1 cellular context compared by ENCODE assay signal in the genomic region with DNA sequence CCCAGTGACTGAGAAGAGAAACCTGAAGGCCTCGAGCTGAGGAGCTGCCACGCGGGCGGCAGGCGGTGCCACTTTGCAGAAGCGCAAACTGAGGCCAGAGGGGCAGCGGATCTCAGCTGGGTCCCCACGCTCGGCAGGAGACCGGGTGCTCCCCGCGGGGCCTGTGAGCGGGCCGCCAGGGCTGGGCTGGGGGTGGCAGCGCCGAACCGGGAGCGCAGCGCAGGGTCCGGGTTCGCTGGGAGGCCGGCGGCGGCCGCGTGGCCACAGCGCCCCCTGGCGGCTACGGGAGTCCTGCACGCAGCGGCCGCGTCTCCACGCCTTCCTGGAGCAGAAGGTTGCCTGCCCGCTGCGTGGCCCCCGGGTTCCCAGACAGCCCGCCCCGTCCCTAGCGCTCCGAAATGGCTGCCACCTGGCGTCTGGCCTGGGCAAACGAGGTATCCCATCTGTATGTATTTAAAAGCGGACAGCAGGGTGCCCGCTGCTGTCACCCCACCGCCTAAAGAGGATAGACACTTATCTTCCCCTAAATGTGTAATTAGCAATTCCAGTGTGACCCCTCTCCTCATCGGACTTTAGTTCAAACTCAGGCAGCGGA.
TF ChIP-seq lines count a peak whose summit lies in the region.

No MANE protein-coding gene starts in this region.

TF ChIP-seq in HepG2, 621 proteins besides CTCF, POLR2A, EP300 and RAD21 (continued from another document and continues in another):
- TF ChIP-seq AHDC1 (CRISPR knock-in tag; IDR thresholded peaks at IDR 0.05; ENCODE audit: borderline replicate concordance) (no peak), ZMAT3 (CRISPR knock-in tag; conservative IDR thresholded peaks at IDR 0.05) (peak; percentile 52; the same call in 1 of the 2 replicates), SRF (IDR thresholded peaks at IDR 0.05; ENCODE audit: low read depth, low read length) (no peak), FOXM1 (CRISPR knock-in tag; IDR thresholded peaks at IDR 0.05) (no peak), ZSCAN25 (CRISPR knock-in tag; IDR thresholded peaks at IDR 0.05) (0 out of 2 replicates have a peak, but pooled peaks have one; percentile 52), ZC3H13 (CRISPR knock-in tag; IDR thresholded peaks at IDR 0.05) (no peak), ZNF784 (CRISPR knock-in tag; IDR thresholded peaks at IDR 0.05; ENCODE audit: borderline replicate concordance) (peak; percentile 82; the same call in 1 of the 2 replicates), ZFP62 (CRISPR knock-in tag; IDR thresholded peaks at IDR 0.05) (no peak), ZNF790 (CRISPR knock-in tag; IDR thresholded peaks at IDR 0.05; ENCODE audit: borderline replicate concordance) (0 out of 2 replicates have a peak, but pooled peaks have one; percentile 31), ZNF766 (CRISPR knock-in tag; IDR thresholded peaks at IDR 0.05; ENCODE audit: borderline replicate concordance) (peak; percentile 84; the same call in 1 of the 2 replicates), NFE2L1 (CRISPR knock-in tag; IDR thresholded peaks at IDR 0.05; ENCODE audit: borderline replicate concordance) (no peak), NFKBIZ (CRISPR knock-in tag; IDR thresholded peaks at IDR 0.05) (no peak), DMTF1 (CRISPR knock-in tag; IDR thresholded peaks at IDR 0.05) (no peak), ZNF512B (CRISPR knock-in tag; IDR thresholded peaks at IDR 0.05; ENCODE audit: borderline replicate concordance) (0 out of 2 replicates have a peak, but pooled peaks have one; percentile 22), ZNF44 (CRISPR knock-in tag; IDR thresholded peaks at IDR 0.05) (no peak), ZNF383 (CRISPR knock-in tag; IDR thresholded peaks at IDR 0.05; ENCODE audit: borderline replicate concordance) (peak; percentile 54; the same call in 1 of the 2 replicates), RELA (CRISPR knock-in tag; IDR thresholded peaks at IDR 0.05) (no peak), ZFX (CRISPR knock-in tag; IDR thresholded peaks at IDR 0.05; ENCODE audit: low read depth) (peak; percentile 57), KDM2A (CRISPR knock-in tag; IDR thresholded peaks at IDR 0.05; ENCODE audit: borderline replicate concordance, low read depth) (peak; percentile 66), RARG (CRISPR knock-in tag; IDR thresholded peaks at IDR 0.05; ENCODE audit: low read depth) (no peak), ZBTB20 (CRISPR knock-in tag; IDR thresholded peaks at IDR 0.05; ENCODE audit: borderline replicate concordance, low read depth) (no peak), KMT2A (CRISPR knock-in tag; IDR thresholded peaks at IDR 0.05) (0 out of 2 replicates have a peak, but pooled peaks have one; percentile 29), SSRP1 (CRISPR knock-in tag; IDR thresholded peaks at IDR 0.05) (no peak), ZNF33A (CRISPR knock-in tag; IDR thresholded peaks at IDR 0.05; ENCODE audit: borderline replicate concordance) (no peak), ZSCAN22 (CRISPR knock-in tag; IDR thresholded peaks at IDR 0.05) (no peak), PTBP1 (IDR thresholded peaks at IDR 0.05; ENCODE audit: low read depth, low read length, poor library complexity, severe bottlenecking) (no peak)
- TF ChIP-seq, protein P1, sequence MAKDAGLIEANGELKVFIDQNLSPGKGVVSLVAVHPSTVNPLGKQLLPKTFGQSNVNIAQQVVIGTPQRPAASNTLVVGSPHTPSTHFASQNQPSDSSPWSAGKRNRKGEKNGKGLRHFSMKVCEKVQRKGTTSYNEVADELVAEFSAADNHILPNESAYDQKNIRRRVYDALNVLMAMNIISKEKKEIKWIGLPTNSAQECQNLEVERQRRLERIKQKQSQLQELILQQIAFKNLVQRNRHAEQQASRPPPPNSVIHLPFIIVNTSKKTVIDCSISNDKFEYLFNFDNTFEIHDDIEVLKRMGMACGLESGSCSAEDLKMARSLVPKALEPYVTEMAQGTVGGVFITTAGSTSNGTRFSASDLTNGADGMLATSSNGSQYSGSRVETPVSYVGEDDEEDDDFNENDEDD (CRISPR knock-in tag; IDR thresholded peaks at IDR 0.05; ENCODE audit: borderline replicate concordance), result peak; percentile 43; the same call in 1 of the 2 replicates
- TF ChIP-seq, protein P2, sequence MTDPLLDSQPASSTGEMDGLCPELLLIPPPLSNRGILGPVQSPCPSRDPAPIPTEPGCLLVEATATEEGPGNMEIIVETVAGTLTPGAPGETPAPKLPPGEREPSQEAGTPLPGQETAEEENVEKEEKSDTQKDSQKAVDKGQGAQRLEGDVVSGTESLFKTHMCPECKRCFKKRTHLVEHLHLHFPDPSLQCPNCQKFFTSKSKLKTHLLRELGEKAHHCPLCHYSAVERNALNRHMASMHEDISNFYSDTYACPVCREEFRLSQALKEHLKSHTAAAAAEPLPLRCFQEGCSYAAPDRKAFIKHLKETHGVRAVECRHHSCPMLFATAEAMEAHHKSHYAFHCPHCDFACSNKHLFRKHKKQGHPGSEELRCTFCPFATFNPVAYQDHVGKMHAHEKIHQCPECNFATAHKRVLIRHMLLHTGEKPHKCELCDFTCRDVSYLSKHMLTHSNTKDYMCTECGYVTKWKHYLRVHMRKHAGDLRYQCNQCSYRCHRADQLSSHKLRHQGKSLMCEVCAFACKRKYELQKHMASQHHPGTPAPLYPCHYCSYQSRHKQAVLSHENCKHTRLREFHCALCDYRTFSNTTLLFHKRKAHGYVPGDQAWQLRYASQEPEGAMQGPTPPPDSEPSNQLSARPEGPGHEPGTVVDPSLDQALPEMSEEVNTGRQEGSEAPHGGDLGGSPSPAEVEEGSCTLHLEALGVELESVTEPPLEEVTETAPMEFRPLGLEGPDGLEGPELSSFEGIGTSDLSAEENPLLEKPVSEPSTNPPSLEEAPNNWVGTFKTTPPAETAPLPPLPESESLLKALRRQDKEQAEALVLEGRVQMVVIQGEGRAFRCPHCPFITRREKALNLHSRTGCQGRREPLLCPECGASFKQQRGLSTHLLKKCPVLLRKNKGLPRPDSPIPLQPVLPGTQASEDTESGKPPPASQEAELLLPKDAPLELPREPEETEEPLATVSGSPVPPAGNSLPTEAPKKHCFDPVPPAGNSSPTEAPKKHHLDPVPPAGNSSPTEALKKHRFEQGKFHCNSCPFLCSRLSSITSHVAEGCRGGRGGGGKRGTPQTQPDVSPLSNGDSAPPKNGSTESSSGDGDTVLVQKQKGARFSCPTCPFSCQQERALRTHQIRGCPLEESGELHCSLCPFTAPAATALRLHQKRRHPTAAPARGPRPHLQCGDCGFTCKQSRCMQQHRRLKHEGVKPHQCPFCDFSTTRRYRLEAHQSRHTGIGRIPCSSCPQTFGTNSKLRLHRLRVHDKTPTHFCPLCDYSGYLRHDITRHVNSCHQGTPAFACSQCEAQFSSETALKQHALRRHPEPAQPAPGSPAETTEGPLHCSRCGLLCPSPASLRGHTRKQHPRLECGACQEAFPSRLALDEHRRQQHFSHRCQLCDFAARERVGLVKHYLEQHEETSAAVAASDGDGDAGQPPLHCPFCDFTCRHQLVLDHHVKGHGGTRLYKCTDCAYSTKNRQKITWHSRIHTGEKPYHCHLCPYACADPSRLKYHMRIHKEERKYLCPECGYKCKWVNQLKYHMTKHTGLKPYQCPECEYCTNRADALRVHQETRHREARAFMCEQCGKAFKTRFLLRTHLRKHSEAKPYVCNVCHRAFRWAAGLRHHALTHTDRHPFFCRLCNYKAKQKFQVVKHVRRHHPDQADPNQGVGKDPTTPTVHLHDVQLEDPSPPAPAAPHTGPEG (CRISPR knock-in tag; IDR thresholded peaks at IDR 0.05), result peak; percentile 74; the same call in 1 of the 2 replicates
- TF ChIP-seq, protein P3, sequence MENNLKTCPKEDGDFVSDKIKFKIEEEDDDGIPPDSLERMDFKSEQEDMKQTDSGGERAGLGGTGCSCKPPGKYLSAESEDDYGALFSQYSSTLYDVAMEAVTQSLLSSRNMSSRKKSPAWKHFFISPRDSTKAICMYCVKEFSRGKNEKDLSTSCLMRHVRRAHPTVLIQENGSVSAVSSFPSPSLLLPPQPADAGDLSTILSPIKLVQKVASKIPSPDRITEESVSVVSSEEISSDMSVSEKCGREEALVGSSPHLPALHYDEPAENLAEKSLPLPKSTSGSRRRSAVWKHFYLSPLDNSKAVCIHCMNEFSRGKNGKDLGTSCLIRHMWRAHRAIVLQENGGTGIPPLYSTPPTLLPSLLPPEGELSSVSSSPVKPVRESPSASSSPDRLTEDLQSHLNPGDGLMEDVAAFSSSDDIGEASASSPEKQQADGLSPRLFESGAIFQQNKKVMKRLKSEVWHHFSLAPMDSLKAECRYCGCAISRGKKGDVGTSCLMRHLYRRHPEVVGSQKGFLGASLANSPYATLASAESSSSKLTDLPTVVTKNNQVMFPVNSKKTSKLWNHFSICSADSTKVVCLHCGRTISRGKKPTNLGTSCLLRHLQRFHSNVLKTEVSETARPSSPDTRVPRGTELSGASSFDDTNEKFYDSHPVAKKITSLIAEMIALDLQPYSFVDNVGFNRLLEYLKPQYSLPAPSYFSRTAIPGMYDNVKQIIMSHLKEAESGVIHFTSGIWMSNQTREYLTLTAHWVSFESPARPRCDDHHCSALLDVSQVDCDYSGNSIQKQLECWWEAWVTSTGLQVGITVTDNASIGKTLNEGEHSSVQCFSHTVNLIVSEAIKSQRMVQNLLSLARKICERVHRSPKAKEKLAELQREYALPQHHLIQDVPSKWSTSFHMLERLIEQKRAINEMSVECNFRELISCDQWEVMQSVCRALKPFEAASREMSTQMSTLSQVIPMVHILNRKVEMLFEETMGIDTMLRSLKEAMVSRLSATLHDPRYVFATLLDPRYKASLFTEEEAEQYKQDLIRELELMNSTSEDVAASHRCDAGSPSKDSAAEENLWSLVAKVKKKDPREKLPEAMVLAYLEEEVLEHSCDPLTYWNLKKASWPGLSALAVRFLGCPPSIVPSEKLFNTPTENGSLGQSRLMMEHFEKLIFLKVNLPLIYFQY (CRISPR knock-in tag; IDR thresholded peaks at IDR 0.05; ENCODE audit: borderline replicate concordance), result no peak
